Comparison of ENCODE assay signal across 8 cellular contexts in the genomic region with DNA sequence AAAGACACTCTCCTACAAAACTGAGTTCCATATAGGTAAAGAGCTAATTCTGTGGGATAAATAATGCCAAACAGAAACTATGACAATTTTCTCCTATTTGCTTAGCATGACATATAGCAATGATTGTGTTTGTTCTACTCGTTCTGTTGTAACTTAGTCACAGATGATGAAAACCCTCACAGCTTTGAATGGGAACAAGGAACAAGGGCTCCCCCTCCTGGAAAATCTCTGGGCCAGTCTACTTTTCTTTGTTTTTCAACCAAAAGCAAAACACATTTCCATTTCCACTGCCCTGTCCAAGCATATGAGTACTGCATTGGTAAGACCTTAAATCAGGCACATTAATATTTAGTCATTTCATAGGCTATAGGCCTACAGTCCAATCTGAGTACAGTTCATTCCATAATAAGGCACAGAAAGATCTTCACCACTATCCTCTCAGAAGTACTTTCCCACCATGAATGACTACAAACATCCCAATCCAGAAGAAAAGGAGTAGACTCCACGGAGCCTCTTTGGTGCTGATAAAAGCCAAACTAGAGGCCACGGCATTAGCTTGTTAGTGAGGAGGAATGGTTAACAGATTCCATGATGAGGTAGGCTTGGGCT.
DNase-seq lines count a peak whose midpoint lies in the region; ATAC-seq and TF ChIP-seq lines count a peak whose summit lies in the region.

No MANE protein-coding gene starts in this region.

- no peak for TF ChIP-seq POLR2A in suprapubic skin (IDR thresholded peaks at IDR 0.05)

- DNase-seq in CD1c-positive myeloid dendritic cell (ENCODE audit: extremely low spot score): peak; percentile 73
- DNase-seq in GOT3 (lab: John Stamatoyannopoulos, UW): peak; percentile 10
- peak; percentile 73 for DNase-seq in NOMO-1 treated with DMSO at 0.1 percent for 48 hours (lab: John Stamatoyannopoulos, UW; ENCODE audit: unreplicated experiment)
- peak; percentile 93 for DNase-seq in cardiac fibroblast (ENCODE audit: low read depth in 2 of 2)
- peak in 1 of 2 donors; percentile 36 for DNase-seq in left colon
- DNase-seq in suprapubic skin (ENCODE audit: low spot score in 2 of 2): no peak
- no peak for DNase-seq in NCI-H187 treated with DMSO at 0.1 percent for 48 hours (lab: John Stamatoyannopoulos, UW)

- TF ChIP-seq CTCF in cardiac fibroblast (IDR thresholded peaks at IDR 0.05; ENCODE audit: low read depth, low read length) (peak; percentile 79), suprapubic skin (IDR thresholded peaks at IDR 0.05) (peak; percentile 27 to 43)

- no peak for TF ChIP-seq EP300 in suprapubic skin (IDR thresholded peaks at IDR 0.05)

- no peaks in the 10 kb centered on the region for H3K36me3 ChIP-seq in suprapubic skin

- H3K9me3 ChIP-seq in suprapubic skin: no peaks in the 10 kb centered on the region

- H3K27ac ChIP-seq in suprapubic skin: no peak overlapping the region

- 31% methylated on average over 3 of the region's 3 CpGs for WGBS in suprapubic skin

- H3K4me3 ChIP-seq in cardiac fibroblast (replicated peaks in 1 of 2; ENCODE audit: low read depth in 2 of 2, low read length in 2 of 2) (no peak overlapping the region), suprapubic skin (no peak overlapping the region)

- H3K27me3 ChIP-seq in suprapubic skin: no peaks in the 10 kb centered on the region

- intact Hi-C loops in left colon (cut with DNase I, micrococcal nuclease): loop anchor here in 1 of 2 donors (5.0 kb wide), 2 partner anchors 625 to 815 kb away; no protein-coding TSS in a partner anchor

- ATAC-seq in left colon (peak; percentile 69), GM19455 (IDR thresholded peaks at IDR 0.05; ENCODE audit: unreplicated experiment) (no peak)

- peaks cover 5% of the 10 kb centered on the region for H3K4me1 ChIP-seq in suprapubic skin

Comparison
In these comparisons a context has a peak if more than half of its experiments do, and no peak if none do; other contexts are left out.
1. DNase-seq: peak in CD1c-positive myeloid dendritic cell (single experiment), GOT3 (single experiment), NOMO-1 treated with DMSO at 0.1 percent for 48 hours (single experiment) and cardiac fibroblast (2 of 2); none in suprapubic skin (0 of 2) and NCI-H187 treated with DMSO at 0.1 percent for 48 hours (single experiment).